ENCODE assay signal across 8 cellular contexts in genomic region chr9:16870606-16871357, GRCh38. TPM values are rescaled to one million over a fixed set of nuclear protein-coding genes. Genes with fewer than 3 reads are reported as not detected.
DNase-seq lines count a peak whose midpoint lies in the region; ATAC-seq and TF ChIP-seq lines count a peak whose summit lies in the region.

A gene with protein sequence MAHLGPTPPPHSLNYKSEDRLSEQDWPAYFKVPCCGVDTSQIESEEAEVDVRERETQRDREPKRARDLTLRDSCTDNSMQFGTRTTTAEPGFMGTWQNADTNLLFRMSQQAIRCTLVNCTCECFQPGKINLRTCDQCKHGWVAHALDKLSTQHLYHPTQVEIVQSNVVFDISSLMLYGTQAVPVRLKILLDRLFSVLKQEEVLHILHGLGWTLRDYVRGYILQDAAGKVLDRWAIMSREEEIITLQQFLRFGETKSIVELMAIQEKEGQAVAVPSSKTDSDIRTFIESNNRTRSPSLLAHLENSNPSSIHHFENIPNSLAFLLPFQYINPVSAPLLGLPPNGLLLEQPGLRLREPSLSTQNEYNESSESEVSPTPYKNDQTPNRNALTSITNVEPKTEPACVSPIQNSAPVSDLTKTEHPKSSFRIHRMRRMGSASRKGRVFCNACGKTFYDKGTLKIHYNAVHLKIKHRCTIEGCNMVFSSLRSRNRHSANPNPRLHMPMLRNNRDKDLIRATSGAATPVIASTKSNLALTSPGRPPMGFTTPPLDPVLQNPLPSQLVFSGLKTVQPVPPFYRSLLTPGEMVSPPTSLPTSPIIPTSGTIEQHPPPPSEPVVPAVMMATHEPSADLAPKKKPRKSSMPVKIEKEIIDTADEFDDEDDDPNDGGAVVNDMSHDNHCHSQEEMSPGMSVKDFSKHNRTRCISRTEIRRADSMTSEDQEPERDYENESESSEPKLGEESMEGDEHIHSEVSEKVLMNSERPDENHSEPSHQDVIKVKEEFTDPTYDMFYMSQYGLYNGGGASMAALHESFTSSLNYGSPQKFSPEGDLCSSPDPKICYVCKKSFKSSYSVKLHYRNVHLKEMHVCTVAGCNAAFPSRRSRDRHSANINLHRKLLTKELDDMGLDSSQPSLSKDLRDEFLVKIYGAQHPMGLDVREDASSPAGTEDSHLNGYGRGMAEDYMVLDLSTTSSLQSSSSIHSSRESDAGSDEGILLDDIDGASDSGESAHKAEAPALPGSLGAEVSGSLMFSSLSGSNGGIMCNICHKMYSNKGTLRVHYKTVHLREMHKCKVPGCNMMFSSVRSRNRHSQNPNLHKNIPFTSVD (minus strand): TSS chr9:16870670. CDS start chr9:16870648, 22 bp downstream.

- H3K36me3 Mint-ChIP-seq in activated naive CD4-positive, alpha-beta T cell treated with anti-CD3 and anti-CD28 coated beads for 36 hours (ENCODE audit: low read depth), result no peaks in the 10 kb centered on the region
- peaks cover 0 to 6% of the 10 kb centered on the region in 2 donors for H3K36me3 Mint-ChIP-seq in activated naive CD4-positive, alpha-beta T cell treated with anti-CD3 and anti-CD28 coated beads, Interleukin-2, amount 50 U/mL, for 72 hours

- H3K27me3 Mint-ChIP-seq in activated naive CD4-positive, alpha-beta T cell treated with anti-CD3 and anti-CD28 coated beads for 36 hours (ENCODE audit: low read depth), result peaks cover 47% of the 10 kb centered on the region

- DNase-seq in activated naive CD4-positive, alpha-beta T cell treated with anti-CD3 and anti-CD28 coated beads for 36 hours, result no peak
- no peak for DNase-seq in activated naive CD4-positive, alpha-beta T cell treated with anti-CD3 and anti-CD28 coated beads, Interleukin-2, amount 50 U/mL, for 72 hours (ENCODE audit: low spot score in 2 of 2)
- DNase-seq in SK-N-SH (peak; percentile 84), mucosa of gallbladder (ENCODE audit: low spot score) (peak; percentile 29), uterus (peak; percentile 64 to 72), occipital lobe (lab: John Stamatoyannopoulos, UW) (no peak), HPDE6-E6E7 (ENCODE audit: extremely low spot score) (no peak)

- peaks cover 5% of the 10 kb centered on the region for H3K4me1 Mint-ChIP-seq in activated naive CD4-positive, alpha-beta T cell treated with anti-CD3 and anti-CD28 coated beads for 36 hours (ENCODE audit: low read depth)

- POLR2A ChIA-PET in SK-N-SH (lab: Yijun Ruan, JAX), result no interaction called here

- TF ChIP-seq RAD21 in SK-N-SH (IDR thresholded peaks at IDR 0.05; ENCODE audit: low read length), result no peak; the same call in 1 of the 2 replicates

- H3K27ac ChIP-seq in SK-N-SH (ENCODE audit: low read depth in 2 of 2, low read length in 1 of 2) (peak within 1 kb of the TSS; percentile 47 to 80), uterus (peak within 1 kb of the TSS; percentile 96 to 99)

- no peaks in the 10 kb centered on the region for H3K9me2 ChIP-seq in SK-N-SH

- peaks cover 2 to 5% of the 10 kb centered on the region in 2 experiments; a peak in 3 of 4 replicates for H3K4me1 ChIP-seq in SK-N-SH (ENCODE audit: control insufficient read depth in 1 of 2, insufficient read depth in 2 of 2, low read depth in 1 of 2, low read length in 1 of 2)
- no peaks in the 10 kb centered on the region for H3K4me1 ChIP-seq in uterus

- TF ChIP-seq POLR2A in uterus (IDR thresholded peaks at IDR 0.05), result no peak

- H2AFZ ChIP-seq in SK-N-SH (ENCODE audit: low read depth), result peak within 1 kb of the TSS; percentile 89

- TF ChIP-seq CTCF in SK-N-SH (IDR thresholded peaks at IDR 0.05), result peak; percentile 26; the same call in 1 of the 2 replicates
- peak in 2 of 4 experiments; percentile 4 to 26 for TF ChIP-seq CTCF in uterus (IDR thresholded peaks at IDR 0.05)

- H3K36me3 ChIP-seq in SK-N-SH (replicated peaks in 1 of 2; ENCODE audit: control insufficient read depth in 1 of 2, insufficient read depth in 2 of 2, low read length in 1 of 2) (no peaks in the 10 kb centered on the region), uterus (no peaks in the 10 kb centered on the region)

- peak within 1 kb of the TSS; percentile 98 for H3K4me2 ChIP-seq in SK-N-SH

- intact Hi-C loops in activated naive CD4-positive, alpha-beta T cell treated with anti-CD3 and anti-CD28 coated beads for 36 hours (cut with micrococcal nuclease), result no loop called here
- intact Hi-C loops in uterus (cut with DNase I; ENCODE audit: low total_unique reads), result loop anchor here (5.0 kb wide), 1 partner anchor 298 kb away; no protein-coding TSS in a partner anchor

- H3K4me3 ChIP-seq in SK-N-SH (ENCODE audit: low read depth in 2 of 2, low read length in 1 of 2) (peak within 1 kb of the TSS; percentile 75 to 85), uterus (peak within 1 kb of the TSS; percentile 69 to 97)

- peaks cover 34% of the 10 kb centered on the region for H3F3A ChIP-seq in SK-N-SH (replicated peaks; ENCODE audit: insufficient read depth)

- ATAC-seq in activated naive CD4-positive, alpha-beta T cell treated with anti-CD3 and anti-CD28 coated beads, Interleukin-2, amount 50 U/mL, for 72 hours, result no peak
- ATAC-seq in esophagus mucosa, result peak; percentile 31

- H3K9me3 Mint-ChIP-seq in activated naive CD4-positive, alpha-beta T cell treated with anti-CD3 and anti-CD28 coated beads for 36 hours, result no peaks in the 10 kb centered on the region
- no peaks in the 10 kb centered on the region for H3K9me3 Mint-ChIP-seq in activated naive CD4-positive, alpha-beta T cell treated with anti-CD3 and anti-CD28 coated beads, Interleukin-2, amount 50 U/mL, for 72 hours

- H3K27me3 ChIP-seq in SK-N-SH (ENCODE audit: insufficient read depth), result no peaks in the 10 kb centered on the region
- no peaks in the 10 kb centered on the region for H3K27me3 ChIP-seq in uterus

- H3K4me3 Mint-ChIP-seq in activated naive CD4-positive, alpha-beta T cell treated with anti-CD3 and anti-CD28 coated beads for 36 hours, result peak within 1 kb of the TSS; percentile 43

- H3K9me3 ChIP-seq in SK-N-SH, result no peaks in the 10 kb centered on the region
- no peaks in the 10 kb centered on the region for H3K9me3 ChIP-seq in uterus

- H3K79me2 ChIP-seq in SK-N-SH (ENCODE audit: insufficient read depth), result peaks cover 43% of the 10 kb centered on the region

- no peak within 1 kb of the TSS for H3K27ac Mint-ChIP-seq in activated naive CD4-positive, alpha-beta T cell treated with anti-CD3 and anti-CD28 coated beads for 36 hours
- H3K27ac Mint-ChIP-seq in activated naive CD4-positive, alpha-beta T cell treated with anti-CD3 and anti-CD28 coated beads, Interleukin-2, amount 50 U/mL, for 72 hours, result no peak within 1 kb of the TSS

- WGBS in SK-N-SH (ENCODE audit: low lambda C conversion rate), result under 1% methylated on average over 53 of the region's 60 CpGs

- H3K9ac ChIP-seq in SK-N-SH, result peak within 1 kb of the TSS; percentile 87

- CTCF ChIA-PET in activated naive CD4-positive, alpha-beta T cell treated with anti-CD3 and anti-CD28 coated beads for 36 hours (lab: Charles Lee), result no interaction called here
- CTCF ChIA-PET in SK-N-SH (lab: Yijun Ruan, JAX), result interaction anchor here (0.8 to 1.1 kb wide), 2 partner anchors 44 to 455 kb away, joined by 4 to 5 read pairs; no protein-coding TSS in a partner anchor

- TF ChIP-seq EP300 in SK-N-SH (IDR thresholded peaks at IDR 0.05; ENCODE audit: borderline replicate concordance in 1 of 2, low read depth in 1 of 2, low read length in 1 of 2), result no peak

- no peaks in the 10 kb centered on the region for H4K20me1 ChIP-seq in SK-N-SH (ENCODE audit: insufficient read depth)

TF ChIP-seq in SK-N-SH, 30 proteins besides CTCF, POLR2A, EP300 and RAD21 (continues in another document):
- TF ChIP-seq ZBTB33 (IDR thresholded peaks at IDR 0.05; ENCODE audit: borderline replicate concordance, low read depth), result no peak

RNA-seq across cellular contexts. Expression of the gene that starts here (rescaled TPM):
- total RNA-seq in activated naive CD4-positive, alpha-beta T cell treated with anti-CD3 and anti-CD28 coated beads for 36 hours, result not detected
- not detected for total RNA-seq in activated naive CD4-positive, alpha-beta T cell treated with anti-CD3 and anti-CD28 coated beads, Interleukin-2, amount 50 U/mL, for 72 hours
- polyA plus RNA-seq in SK-N-SH (2012; rRNA removed), result 8.8 and 9.6 TPM in 2 replicates
- polyA plus RNA-seq in SK-N-SH (2012; cell fraction: cytosol; rRNA removed), result 6.6 and 7.3 TPM in 2 replicates
- 13.2 and 19.0 TPM in 2 replicates for polyA plus RNA-seq in SK-N-SH (2012; cell fraction: nucleus; rRNA removed)
- total RNA-seq in esophagus mucosa (3.7 TPM), mucosa of gallbladder (52.0 TPM), uterus (100 to 1,000 TPM in 1 of 4 donors, 10 to 100 TPM in 3; 85.9 to 293 (median 93.4) TPM), occipital lobe (1.6 TPM)

Comparison
In these comparisons a context has a peak if more than half of its experiments do, and no peak if none do; other contexts are left out.
1. RNA of the gene that starts here (total RNA-seq): 85.9 to 293 TPM in uterus and 52.0 TPM in mucosa of gallbladder (single experiment); 3.7 TPM in esophagus mucosa (single experiment), 1.6 TPM in occipital lobe (single experiment), not detected in activated naive CD4-positive, alpha-beta T cell treated with anti-CD3 and anti-CD28 coated beads for 36 hours and not detected in activated naive CD4-positive, alpha-beta T cell treated with anti-CD3 and anti-CD28 coated beads, Interleukin-2, amount 50 U/mL, for 72 hours; every median in the first group is over 10 times any median in the second.
2. DNase-seq: peak in SK-N-SH (single experiment), mucosa of gallbladder (single experiment) and uterus (2 of 2); none in activated naive CD4-positive, alpha-beta T cell treated with anti-CD3 and anti-CD28 coated beads for 36 hours (single experiment), activated naive CD4-positive, alpha-beta T cell treated with anti-CD3 and anti-CD28 coated beads, Interleukin-2, amount 50 U/mL, for 72 hours (0 of 2), occipital lobe (single experiment) and HPDE6-E6E7 (single experiment).